Comparison of ENCODE assay signal across 2 cellular contexts in genomic region chr10:1403508-1404230, GRCh38.
TF ChIP-seq lines count a peak whose summit lies in the region.

No MANE protein-coding gene starts in this region.

TF ChIP-seq in GM23338, 12 proteins besides CTCF, POLR2A, EP300 and RAD21 (continued from another document):
- TF ChIP-seq NANOG (IDR thresholded peaks at IDR 0.05; ENCODE audit: borderline replicate concordance), result no peak
- TF ChIP-seq STAT1 (IDR thresholded peaks at IDR 0.05; ENCODE audit: unreplicated experiment), result no peak
- no peak for TF ChIP-seq EZH2phosphoT487 (IDR thresholded peaks at IDR 0.05; ENCODE audit: unreplicated experiment)
- no peak for TF ChIP-seq ZNF462 (CRISPR knock-in tag; IDR thresholded peaks at IDR 0.05)
- TF ChIP-seq JUNB (IDR thresholded peaks at IDR 0.05; ENCODE audit: unreplicated experiment), result no peak
- TF ChIP-seq ZNF331 (CRISPR knock-in tag; IDR thresholded peaks at IDR 0.05; ENCODE audit: low read depth), result no peak
- no peak for TF ChIP-seq POLR2AphosphoS5 (IDR thresholded peaks at IDR 0.05; ENCODE audit: low read depth)
- no peak for TF ChIP-seq EZH2 (IDR thresholded peaks at IDR 0.05; ENCODE audit: low read depth, unreplicated experiment)
- TF ChIP-seq REST (IDR thresholded peaks at IDR 0.05; ENCODE audit: unreplicated experiment), result no peak
- TF ChIP-seq ETS1 (IDR thresholded peaks at IDR 0.05), result no peak

TF ChIP-seq in K562, 482 proteins besides CTCF, POLR2A, EP300 and RAD21 (continued from another document):
- TF ChIP-seq KAT7 (CRISPR knock-in tag; IDR thresholded peaks at IDR 0.05; ENCODE audit: borderline replicate concordance), result no peak
- no peak for TF ChIP-seq GATAD2B (IDR thresholded peaks at IDR 0.05; ENCODE audit: borderline replicate concordance)
- TF ChIP-seq ZNF23 (CRISPR knock-in tag; IDR thresholded peaks at IDR 0.05), result no peak
- no peak for TF ChIP-seq KDM5B (IDR thresholded peaks at IDR 0.05; ENCODE audit: insufficient replicate concordance, low read depth, low read length)
TF ChIP-seq in K562: peak in this region for 0.
